In the genomic region with DNA sequence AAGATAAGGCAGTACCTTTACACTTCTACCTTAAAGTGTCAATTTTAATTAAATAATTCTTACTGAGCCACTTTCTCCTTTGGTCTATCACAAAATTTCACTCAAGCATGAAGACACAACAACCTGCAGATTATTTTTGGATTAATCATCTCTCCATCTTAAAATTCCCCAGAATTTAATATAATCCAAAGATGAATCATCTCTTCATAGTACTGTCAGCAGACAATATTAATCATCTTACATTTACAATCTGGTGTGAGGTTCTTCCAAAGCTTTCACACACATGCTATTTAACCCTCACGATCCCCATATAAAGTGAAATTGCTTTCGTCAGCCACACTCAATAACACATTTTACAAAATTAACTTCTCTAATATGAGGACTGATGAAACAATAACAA, we compare ENCODE assay signal across 1 cellular context.
TF ChIP-seq lines count a peak whose summit lies in the region.

No MANE protein-coding gene starts in this region.

TF ChIP-seq in SK-N-SH, 30 proteins besides CTCF, POLR2A, EP300 and RAD21 (continued from another document):
- TF ChIP-seq, protein P1, sequence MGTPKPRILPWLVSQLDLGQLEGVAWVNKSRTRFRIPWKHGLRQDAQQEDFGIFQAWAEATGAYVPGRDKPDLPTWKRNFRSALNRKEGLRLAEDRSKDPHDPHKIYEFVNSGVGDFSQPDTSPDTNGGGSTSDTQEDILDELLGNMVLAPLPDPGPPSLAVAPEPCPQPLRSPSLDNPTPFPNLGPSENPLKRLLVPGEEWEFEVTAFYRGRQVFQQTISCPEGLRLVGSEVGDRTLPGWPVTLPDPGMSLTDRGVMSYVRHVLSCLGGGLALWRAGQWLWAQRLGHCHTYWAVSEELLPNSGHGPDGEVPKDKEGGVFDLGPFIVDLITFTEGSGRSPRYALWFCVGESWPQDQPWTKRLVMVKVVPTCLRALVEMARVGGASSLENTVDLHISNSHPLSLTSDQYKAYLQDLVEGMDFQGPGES (IDR thresholded peaks at IDR 0.05; ENCODE audit: low read depth, low read length): no peak
- peak; percentile 79 for TF ChIP-seq FOSL2 (IDR thresholded peaks at IDR 0.05; ENCODE audit: borderline replicate concordance, low read depth)
- no peak for TF ChIP-seq GABPA (IDR thresholded peaks at IDR 0.05; ENCODE audit: low read depth)
- peak; percentile 70 for TF ChIP-seq JUND (IDR thresholded peaks at IDR 0.05)
- TF ChIP-seq, protein P2, sequence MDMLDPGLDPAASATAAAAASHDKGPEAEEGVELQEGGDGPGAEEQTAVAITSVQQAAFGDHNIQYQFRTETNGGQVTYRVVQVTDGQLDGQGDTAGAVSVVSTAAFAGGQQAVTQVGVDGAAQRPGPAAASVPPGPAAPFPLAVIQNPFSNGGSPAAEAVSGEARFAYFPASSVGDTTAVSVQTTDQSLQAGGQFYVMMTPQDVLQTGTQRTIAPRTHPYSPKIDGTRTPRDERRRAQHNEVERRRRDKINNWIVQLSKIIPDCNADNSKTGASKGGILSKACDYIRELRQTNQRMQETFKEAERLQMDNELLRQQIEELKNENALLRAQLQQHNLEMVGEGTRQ (IDR thresholded peaks at IDR 0.05; ENCODE audit: borderline replicate concordance, low read depth, low read length): no peak
- TF ChIP-seq, protein P3, sequence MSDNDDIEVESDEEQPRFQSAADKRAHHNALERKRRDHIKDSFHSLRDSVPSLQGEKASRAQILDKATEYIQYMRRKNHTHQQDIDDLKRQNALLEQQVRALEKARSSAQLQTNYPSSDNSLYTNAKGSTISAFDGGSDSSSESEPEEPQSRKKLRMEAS (IDR thresholded peaks at IDR 0.05; ENCODE audit: low read depth): 0 out of 2 replicates have a peak, but pooled peaks have one; percentile 30
- TF ChIP-seq, protein P4, sequence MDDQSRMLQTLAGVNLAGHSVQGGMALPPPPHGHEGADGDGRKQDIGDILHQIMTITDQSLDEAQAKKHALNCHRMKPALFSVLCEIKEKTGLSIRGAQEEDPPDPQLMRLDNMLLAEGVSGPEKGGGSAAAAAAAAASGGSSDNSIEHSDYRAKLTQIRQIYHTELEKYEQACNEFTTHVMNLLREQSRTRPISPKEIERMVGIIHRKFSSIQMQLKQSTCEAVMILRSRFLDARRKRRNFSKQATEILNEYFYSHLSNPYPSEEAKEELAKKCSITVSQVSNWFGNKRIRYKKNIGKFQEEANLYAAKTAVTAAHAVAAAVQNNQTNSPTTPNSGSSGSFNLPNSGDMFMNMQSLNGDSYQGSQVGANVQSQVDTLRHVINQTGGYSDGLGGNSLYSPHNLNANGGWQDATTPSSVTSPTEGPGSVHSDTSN (IDR thresholded peaks at IDR 0.05): peak; percentile 77
- TF ChIP-seq SMC3 (IDR thresholded peaks at IDR 0.05; ENCODE audit: low read depth, low read length): no peak
- no peak for TF ChIP-seq ELF1 (IDR thresholded peaks at IDR 0.05)
- TF ChIP-seq RCOR1 (IDR thresholded peaks at IDR 0.05; ENCODE audit: low read length): no peak
- TF ChIP-seq NRF1 (IDR thresholded peaks at IDR 0.05; ENCODE audit: low read depth, low read length): no peak
- no peak for TF ChIP-seq RXRA (IDR thresholded peaks at IDR 0.05; ENCODE audit: borderline replicate concordance, low read depth)
- TF ChIP-seq TCF12 (IDR thresholded peaks at IDR 0.05): peak; percentile 74
- no peak for TF ChIP-seq NFIC (IDR thresholded peaks at IDR 0.05; ENCODE audit: borderline replicate concordance)
- no peak for TF ChIP-seq TAF1 (IDR thresholded peaks at IDR 0.05; ENCODE audit: borderline replicate concordance, low read depth, low read length)
- TF ChIP-seq GATA2 (CRISPR knock-in tag; IDR thresholded peaks at IDR 0.05): no peak
- no peak for TF ChIP-seq YY1 (IDR thresholded peaks at IDR 0.05; ENCODE audit: low read depth)
- TF ChIP-seq SIN3A (IDR thresholded peaks at IDR 0.05; ENCODE audit: borderline replicate concordance, low read depth, low read length): no peak
